ENCODE assay signal across 11 cellular contexts in genomic region chr12:70246580-70246979, GRCh38. TPM values are rescaled to one million over a fixed set of nuclear protein-coding genes. Genes with fewer than 3 reads are reported as not detected.
A peak's percentile ranks its signal among the peaks of the same experiment; 100 is the strongest.
DNase-seq lines count a peak whose midpoint lies in the region; ATAC-seq and TF ChIP-seq lines count a peak whose summit lies in the region.
"Had no signal": no experiment of that assay in that cellular context is flagged by ENCODE, and none has a peak within 500 bp of the region (broad histone marks: within the 10 kb centered on the region; RNA-seq: fewer than 3 reads in every experiment).

No MANE protein-coding gene starts in this region.

- ATAC-seq in GM23338, result no peak

- no peak for TF ChIP-seq CTCF in GM23338 (conservative IDR thresholded peaks at IDR 0.05; ENCODE audit: low read depth in 2 of 2)

- H4K20me1 ChIP-seq in GM23338 (replicated peaks; ENCODE audit: insufficient read depth), result peaks cover 21% of the 10 kb centered on the region; the same call in 1 of the 2 replicates

- H3K4me3 ChIP-seq in GM23338 (no peak overlapping the region), adipocyte (ENCODE audit: low read length) (peak overlapping the region; percentile 32)

- H3F3A ChIP-seq in GM23338 (replicated peaks; ENCODE audit: low read depth), result 0 out of 2 replicates have a peak, but pooled peaks cover 3% of the 10 kb centered on the region

- peaks cover 58% of the 10 kb centered on the region for H3K4me1 Mint-ChIP-seq in GM23338

- H3K4me3 Mint-ChIP-seq in GM23338, result no peak overlapping the region

- H3K4me1 ChIP-seq in GM23338 (ENCODE audit: insufficient read depth) (peaks cover 65% of the 10 kb centered on the region), adipocyte (ENCODE audit: control insufficient read depth, insufficient read depth, low read length) (peaks cover 49% of the 10 kb centered on the region)

- H3K9me3 ChIP-seq in adipocyte (ENCODE audit: control insufficient read depth, low read length), result peaks cover 3% of the 10 kb centered on the region

- H3K27me3 Mint-ChIP-seq in GM23338 (ENCODE audit: insufficient read depth, low read depth, poor library complexity), result peaks cover 10% of the 10 kb centered on the region

- H3K9ac ChIP-seq in adipocyte (ENCODE audit: low read length), result no peak overlapping the region

- H3K4me2 ChIP-seq in GM23338, result peak overlapping the region; percentile 88

- H3K27ac ChIP-seq in GM23338 (ENCODE audit: low read depth), result no peak overlapping the region

- DNase-seq in AG08396 (ENCODE audit: low spot score) (peak; percentile 14), GM23338 (ENCODE audit: low spot score) (no peak), adipocyte (ENCODE audit: low read depth) (peak; percentile 64), kidney tubule cell (ENCODE audit: low spot score) (peak; percentile 8), NCI-H1694 treated with DMSO at 0.1 percent for 48 hours (lab: John Stamatoyannopoulos, UW) (no peak), inferior parietal cortex (ENCODE audit: extremely low spot score) (no peak), NCI-H1436 treated with DMSO at 0.1 percent for 48 hours (lab: John Stamatoyannopoulos, UW) (no peak), SHP77 (lab: John Stamatoyannopoulos, UW) (no peak)
- DNase-seq: erythroblast, NCI-H1417, posterior cingulate gyrus had no signal

- no peaks in the 10 kb centered on the region for H3K9me3 Mint-ChIP-seq in GM23338

- H3K36me3 ChIP-seq in GM23338 (ENCODE audit: insufficient read depth) (no peaks in the 10 kb centered on the region), adipocyte (ENCODE audit: control insufficient read depth, insufficient read depth, low read length, severe bottlenecking) (peaks cover 16% of the 10 kb centered on the region)

- peaks cover 8% of the 10 kb centered on the region for H3K36me3 Mint-ChIP-seq in GM23338 (ENCODE audit: low read depth)

- H3K27ac Mint-ChIP-seq in GM23338, result no peak overlapping the region; the same call in 1 of the 2 replicates

- H3K9me2 ChIP-seq in GM23338 (ENCODE audit: insufficient read depth), result no peaks in the 10 kb centered on the region

- no peak overlapping the region for H2AFZ ChIP-seq in GM23338

- H3K27me3 ChIP-seq in GM23338 (ENCODE audit: insufficient read depth) (no peaks in the 10 kb centered on the region), adipocyte (replicated peaks; ENCODE audit: control insufficient read depth, insufficient read depth, low read length) (no peaks in the 10 kb centered on the region)

- H3K79me2 ChIP-seq in GM23338 (replicated peaks; ENCODE audit: insufficient read depth), result peaks cover 89% of the 10 kb centered on the region

TF ChIP-seq in GM23338, 12 proteins besides CTCF, POLR2A, EP300 and RAD21 (continues in another document):
- TF ChIP-seq ZNF114 (CRISPR knock-in tag; IDR thresholded peaks at IDR 0.05) (no peak), POLR2AphosphoS5 (IDR thresholded peaks at IDR 0.05; ENCODE audit: low read depth) (no peak), NANOG (IDR thresholded peaks at IDR 0.05; ENCODE audit: borderline replicate concordance) (no peak), STAT1 (IDR thresholded peaks at IDR 0.05; ENCODE audit: unreplicated experiment) (no peak), ETS1 (IDR thresholded peaks at IDR 0.05) (no peak), JUNB (IDR thresholded peaks at IDR 0.05; ENCODE audit: unreplicated experiment) (no peak), EZH2phosphoT487 (IDR thresholded peaks at IDR 0.05; ENCODE audit: unreplicated experiment) (no peak), ZNF462 (CRISPR knock-in tag; IDR thresholded peaks at IDR 0.05) (no peak)
- TF ChIP-seq, protein P1, sequence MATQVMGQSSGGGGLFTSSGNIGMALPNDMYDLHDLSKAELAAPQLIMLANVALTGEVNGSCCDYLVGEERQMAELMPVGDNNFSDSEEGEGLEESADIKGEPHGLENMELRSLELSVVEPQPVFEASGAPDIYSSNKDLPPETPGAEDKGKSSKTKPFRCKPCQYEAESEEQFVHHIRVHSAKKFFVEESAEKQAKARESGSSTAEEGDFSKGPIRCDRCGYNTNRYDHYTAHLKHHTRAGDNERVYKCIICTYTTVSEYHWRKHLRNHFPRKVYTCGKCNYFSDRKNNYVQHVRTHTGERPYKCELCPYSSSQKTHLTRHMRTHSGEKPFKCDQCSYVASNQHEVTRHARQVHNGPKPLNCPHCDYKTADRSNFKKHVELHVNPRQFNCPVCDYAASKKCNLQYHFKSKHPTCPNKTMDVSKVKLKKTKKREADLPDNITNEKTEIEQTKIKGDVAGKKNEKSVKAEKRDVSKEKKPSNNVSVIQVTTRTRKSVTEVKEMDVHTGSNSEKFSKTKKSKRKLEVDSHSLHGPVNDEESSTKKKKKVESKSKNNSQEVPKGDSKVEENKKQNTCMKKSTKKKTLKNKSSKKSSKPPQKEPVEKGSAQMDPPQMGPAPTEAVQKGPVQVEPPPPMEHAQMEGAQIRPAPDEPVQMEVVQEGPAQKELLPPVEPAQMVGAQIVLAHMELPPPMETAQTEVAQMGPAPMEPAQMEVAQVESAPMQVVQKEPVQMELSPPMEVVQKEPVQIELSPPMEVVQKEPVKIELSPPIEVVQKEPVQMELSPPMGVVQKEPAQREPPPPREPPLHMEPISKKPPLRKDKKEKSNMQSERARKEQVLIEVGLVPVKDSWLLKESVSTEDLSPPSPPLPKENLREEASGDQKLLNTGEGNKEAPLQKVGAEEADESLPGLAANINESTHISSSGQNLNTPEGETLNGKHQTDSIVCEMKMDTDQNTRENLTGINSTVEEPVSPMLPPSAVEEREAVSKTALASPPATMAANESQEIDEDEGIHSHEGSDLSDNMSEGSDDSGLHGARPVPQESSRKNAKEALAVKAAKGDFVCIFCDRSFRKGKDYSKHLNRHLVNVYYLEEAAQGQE (IDR thresholded peaks at IDR 0.05; ENCODE audit: unreplicated experiment), result no peak

RNA-seq across cellular contexts. Expression of gene CNOT2, which starts 3.3 kb away (rescaled TPM):
- total RNA-seq in GM23338 (2014; rRNA removed; shearing (Covaris generic)), result 124 and 152 TPM in 2 replicates
- 80.2 and 110 TPM in 2 replicates for polyA plus RNA-seq in GM23338 (2016; fragmentation: Nextera tagmentation; extraction: Ambion mirVana)

Comparison
In these comparisons a context has a peak if more than half of its experiments do, and no peak if none do; other contexts are left out.
1. DNase-seq: peak in AG08396 (single experiment), adipocyte (single experiment) and kidney tubule cell (single experiment); none in GM23338 (single experiment), NCI-H1694 treated with DMSO at 0.1 percent for 48 hours (single experiment), inferior parietal cortex (single experiment), NCI-H1436 treated with DMSO at 0.1 percent for 48 hours (single experiment) and SHP77 (0 of 2).